ENCODE assay signal across 7 cellular contexts in the genomic region with DNA sequence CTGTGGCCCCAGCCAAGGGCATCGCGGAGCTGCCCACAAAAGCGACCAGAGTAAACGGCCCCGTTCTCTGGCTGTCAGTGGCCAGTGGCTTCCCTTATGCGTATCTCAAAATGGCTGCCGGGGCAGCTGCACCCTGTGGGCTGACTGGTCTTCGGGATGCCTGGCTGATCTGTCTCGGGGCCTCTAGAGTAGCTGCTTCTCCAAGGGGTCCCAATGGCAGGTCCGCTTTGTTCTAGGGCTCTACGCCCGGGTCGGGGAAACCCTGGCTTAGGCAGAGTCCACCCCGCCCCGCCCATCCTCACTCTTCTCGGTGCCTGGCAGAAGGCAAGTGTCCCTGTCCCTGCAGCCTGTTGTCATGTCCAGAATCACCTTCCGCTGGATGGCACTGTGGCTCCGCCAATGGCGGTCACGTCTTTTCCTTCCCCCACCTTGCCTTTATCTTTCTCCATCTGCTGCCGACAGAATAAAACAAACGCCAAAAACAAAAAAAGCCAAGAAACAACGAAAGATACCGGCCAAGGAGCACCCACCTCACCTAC. TPM values are rescaled to one million over a fixed set of nuclear protein-coding genes. Genes with fewer than 3 reads are reported as not detected.
DNase-seq lines count a peak whose midpoint lies in the region; ATAC-seq, FAIRE-seq and TF ChIP-seq lines count a peak whose summit lies in the region.
"Not testable (repeated sequence)": the region's sequence is repeated elsewhere in the genome, so short reads cannot be mapped to it uniquely, and the experiment has no call there.

No MANE protein-coding gene starts in this region.

- not testable (repeated sequence) for BruUV-seq in GM12878 (replicated peaks; lab: Mats Ljungman, UMichigan)

- no CpG with 5 or more reads among the region's 24 CpGs for WGBS in GM12878 (ENCODE audit: insufficient coverage, insufficient replicate concordance, low lambda C conversion rate, missing lambda C conversion rate)
- WGBS in lung, 2 donors = no CpG with 5 or more reads among the region's 24 CpGs

- not testable (repeated sequence) for H3K36me3 ChIP-seq in GM12878 (ENCODE audit: control insufficient read depth in 2 of 2, insufficient read depth in 2 of 2, low read length in 1 of 2); lung (ENCODE audit: control insufficient read depth in 2 of 2, insufficient read depth in 2 of 2, low read length in 2 of 2)

- H3K27ac ChIP-seq in GM12878 (ENCODE audit: control insufficient read depth, insufficient read depth); lung (ENCODE audit: low read depth in 1 of 2, low read length in 1 of 2): not testable (repeated sequence)

- H3K4me3 ChIP-seq in GM12878, lung: not testable (repeated sequence)

- in situ Hi-C loops in GM12878 (cut with MboI) = not testable (repeated sequence)

- H2AFZ ChIP-seq in GM12878 (ENCODE audit: control insufficient read depth, low read depth, low read length) = not testable (repeated sequence)

- ATAC-seq in GM18858 (IDR thresholded peaks at IDR 0.05; ENCODE audit: unreplicated experiment) (peak; percentile 25), GM19328 (IDR thresholded peaks at IDR 0.05; ENCODE audit: unreplicated experiment) (peak; percentile 35), GM21529 (IDR thresholded peaks at IDR 0.05; ENCODE audit: unreplicated experiment) (peak; percentile 37), HG02852 (IDR thresholded peaks at IDR 0.05; ENCODE audit: unreplicated experiment) (peak; percentile 38), HG03135 (IDR thresholded peaks at IDR 0.05; ENCODE audit: unreplicated experiment) (peak; percentile 29), GM12878 (peak; percentile 67), lung (ENCODE audit: insufficient read depth, low FRiP score) (peak; percentile 55)

- H3K9me3 ChIP-seq in GM12878 (replicated peaks; ENCODE audit: control insufficient read depth, insufficient read depth, low read length); lung (ENCODE audit: control insufficient read depth in 2 of 2, insufficient read depth in 1 of 2, low read length in 1 of 2): not testable (repeated sequence)

- not testable (repeated sequence) for H3K4me2 ChIP-seq in GM12878 (ENCODE audit: control insufficient read depth, insufficient read depth)

- SMC1A ChIA-PET in GM12878 (lab: Charles Lee; ENCODE audit: uncharacterized antibody, unreplicated experiment) = not testable (repeated sequence)

- not testable (repeated sequence) for H3K4me1 ChIP-seq in GM12878 (ENCODE audit: control insufficient read depth, insufficient read depth, low read length); lung (ENCODE audit: control insufficient read depth in 2 of 2, insufficient read depth in 2 of 2, low read length in 2 of 2)

- H3K27me3 ChIP-seq in GM12878 (replicated peaks in 1 of 2; ENCODE audit: control insufficient read depth in 2 of 2, insufficient read depth in 2 of 2, low read length in 1 of 2); lung (ENCODE audit: control insufficient read depth, insufficient read depth): not testable (repeated sequence)

- CTCF ChIA-PET in GM12878 (lab: Yijun Ruan, JAX) = not testable (repeated sequence)

- TF ChIP-seq EP300 in GM12878 (IDR thresholded peaks at IDR 0.05; ENCODE audit: borderline replicate concordance in 1 of 2, control insufficient read depth in 1 of 2, low read depth in 2 of 2, low read length in 2 of 2) = not testable (repeated sequence)

- not testable (repeated sequence) for TF ChIP-seq RAD21 in GM12878 (IDR thresholded peaks at IDR 0.05; ENCODE audit: insufficient read depth, low read depth, low read length)

- not testable (repeated sequence) for H4K20me1 ChIP-seq in GM12878 (ENCODE audit: control insufficient read depth, insufficient read depth)

- not testable (repeated sequence) for DNase-seq in GM12878 (ENCODE audit: low read depth, low spot score); lung (ENCODE audit: low spot score)

- POLR2A ChIA-PET in GM12878 (lab: Charles Lee) = not testable (repeated sequence)

- TF ChIP-seq CTCF in GM12878 (IDR thresholded peaks at IDR 0.05 in 2 of 3, conservative IDR thresholded peaks at IDR 0.05 in 1 of 3; ENCODE audit: control insufficient read depth in 2 of 3, extremely low read depth in 1 of 3, insufficient read depth in 1 of 3, low read depth in 3 of 3, low read length in 3 of 3); lung (IDR thresholded peaks at IDR 0.05; ENCODE audit: control extremely low read depth, extremely low read depth): not testable (repeated sequence)

- not testable (repeated sequence) for TF ChIP-seq POLR2A in GM12878 (IDR thresholded peaks at IDR 0.05; ENCODE audit: low read depth, low read length)

- RAD21 ChIA-PET in GM12878 (lab: Charles Lee; ENCODE audit: unreplicated experiment) = not testable (repeated sequence)

- not testable (repeated sequence) for H3K79me2 ChIP-seq in GM12878 (ENCODE audit: control insufficient read depth, insufficient read depth, low read length)

- FAIRE-seq in GM12878 (lab: Jason Lieb, UNC) = not testable (repeated sequence)

- intact Hi-C loops in GM12878 (cut with micrococcal nuclease; ENCODE audit: unreplicated experiment) = not testable (repeated sequence)

- not testable (repeated sequence) for H3K9ac ChIP-seq in GM12878 (ENCODE audit: control insufficient read depth, insufficient read depth, low read length)

RNA-seq across cellular contexts. Expression of a gene that starts 44.5 kb away (rescaled TPM):
- total RNA-seq in GM12878 (2013; cell fraction: nucleolus; rRNA removed) = 11.0 and 16.2 TPM in 2 replicates
- total RNA-seq in GM12878 (2014; rRNA removed) (7.8 and 10.8 TPM in 2 replicates), GM12878 (2014; rRNA removed; fragmentation: Illumina TruSeq; extraction: Trizol) (10.9 and 12.8 TPM in 2 replicates), GM12878 (2021) (40.7 and 41.9 TPM in 2 replicates), lung (10 to 100 TPM; 11.8 to 43.2 TPM)
- 24.2 TPM for polyA plus RNA-seq in GM12878 (2011; ENCODE audit: low read depth)
- polyA plus RNA-seq in GM12878 (2011; rRNA removed) (32.1 and 33.6 TPM in 2 replicates), GM12878 (2014; fragmentation: Illumina TruSeq; extraction: Trizol) (56.4 and 82.3 TPM in 2 replicates), GM12878 (2014; fragmentation: Nextera tagmentation; extraction: Ambion mirVana) (100 to 1,000 TPM; 113 to 115 TPM), GM12878 (2014; rRNA removed) (29.0 and 37.3 TPM in 2 replicates), GM12878 (2016; fragmentation: Nextera tagmentation; extraction: Ambion mirVana) (100 to 1,000 TPM; 108 to 122 TPM), lung (10 to 100 TPM; 20.8 to 24.5 TPM)
- 42.9 and 44.8 TPM in 2 replicates for polyA plus RNA-seq in GM12878 (2011; cell fraction: cytosol; rRNA removed)
- 26.5 and 27.1 TPM in 2 replicates for polyA plus RNA-seq in GM12878 (2011; cell fraction: nucleus; rRNA removed)
- polyA plus RNA-seq in GM12878 (2012) = 33.3 and 41.9 TPM in 2 replicates
- 12.5 and 14.9 TPM in 2 replicates for polyA minus RNA-seq in GM12878 (2011; rRNA and poly(A)+ RNA removed)
- 13.2 and 19.8 TPM in 2 replicates for polyA minus RNA-seq in GM12878 (2011; cell fraction: cytosol; rRNA and poly(A)+ RNA removed)
- 17.5 and 20.1 TPM in 2 replicates for polyA minus RNA-seq in GM12878 (2011; cell fraction: nucleus; rRNA and poly(A)+ RNA removed)
